Comparison of ENCODE assay signal across 8 cellular contexts in the genomic region with DNA sequence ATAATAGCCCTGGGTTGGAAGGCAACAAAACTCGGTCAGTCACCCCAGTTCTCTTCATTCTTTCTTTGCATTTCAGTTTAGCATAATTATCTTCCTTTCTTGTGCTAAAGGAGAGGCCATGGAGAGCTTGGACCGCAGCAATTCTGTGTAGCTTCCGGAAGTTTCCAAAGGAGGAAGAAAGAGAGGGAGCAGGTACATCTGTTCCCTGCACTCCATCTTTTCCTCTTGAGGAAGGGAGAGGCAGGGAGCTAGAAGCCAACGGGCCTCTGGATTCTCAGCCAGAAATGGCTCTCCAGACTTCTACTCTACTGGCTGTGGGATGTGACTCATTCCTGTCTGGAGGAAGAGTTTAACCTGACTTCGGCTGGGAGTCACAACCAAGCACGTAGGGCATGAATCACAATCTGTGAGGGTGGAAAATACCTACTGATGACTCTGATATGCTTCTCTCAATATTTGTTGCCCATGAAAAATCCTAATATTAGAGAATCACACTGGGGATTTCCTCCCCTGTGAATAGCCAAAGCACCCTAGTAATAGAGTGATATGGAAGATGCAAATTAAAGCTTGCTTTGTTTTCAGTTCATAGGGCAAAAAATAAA. TPM values are rescaled to one million over a fixed set of nuclear protein-coding genes. Genes with fewer than 3 reads are reported as not detected.
DNase-seq lines count a peak whose midpoint lies in the region; ATAC-seq, FAIRE-seq and TF ChIP-seq lines count a peak whose summit lies in the region.

No MANE protein-coding gene starts in this region.

- DNase-seq in AG09309 (ENCODE audit: low read depth) = peak; percentile 87
- DNase-seq in LHCN-M2 (ENCODE audit: low read depth) = peak; percentile 96
- DNase-seq in MCF 10A (ENCODE audit: unreplicated experiment) = peak; percentile 97
- DNase-seq in HepG2 (ENCODE audit: low spot score) = peak; percentile 66
- peak; percentile 27 for DNase-seq in stomach
- no peak for DNase-seq in DMS153 (lab: John Stamatoyannopoulos, UW)

- no peak overlapping the region for H3K9ac ChIP-seq in HepG2 (ENCODE audit: insufficient read depth, low read depth, low read length)

- H3K4me1 ChIP-seq in HepG2 (ENCODE audit: insufficient read depth, low read length) = peaks cover 56% of the 10 kb centered on the region
- peaks cover 17 to 53% (median 44%) of the 10 kb centered on the region in 4 donors for H3K4me1 ChIP-seq in stomach

- peaks cover 36% of the 10 kb centered on the region for H3K4me1 Mint-ChIP-seq in MCF 10A (ENCODE audit: insufficient read depth, unreplicated experiment)

- no peak for TF ChIP-seq POLR2A in HepG2 (IDR thresholded peaks at IDR 0.05; ENCODE audit: insufficient read depth in 1 of 2, low read depth in 2 of 2, low read length in 2 of 2)
- no peak for TF ChIP-seq POLR2A in stomach (IDR thresholded peaks at IDR 0.05)

- H3K36me3 ChIP-seq in HepG2 (replicated peaks in 1 of 2; ENCODE audit: control insufficient read depth in 1 of 2, insufficient read depth in 2 of 2, low read length in 2 of 2) (0 out of 5 replicates have a peak, but pooled peaks cover 0 to 5% of the 10 kb centered on the region in 2 experiments), stomach (no peaks in the 10 kb centered on the region)

- H3K9me3 ChIP-seq in HepG2 (ENCODE audit: low read length) (no peaks in the 10 kb centered on the region), stomach (no peaks in the 10 kb centered on the region)

- H3K9me3 Mint-ChIP-seq in MCF 10A (ENCODE audit: unreplicated experiment) = no peaks in the 10 kb centered on the region

- in situ Hi-C loops in HepG2 (cut with HindIII; ENCODE audit: extremely low pct_ligation_motif_present, low pct_unique_long_range_greater_than_20kb) = no loop called here

- ATAC-seq in GM21390 (IDR thresholded peaks at IDR 0.05; ENCODE audit: unreplicated experiment) = peak; percentile 41
- peak; percentile 59 for ATAC-seq in HepG2
- no peak for ATAC-seq in HG03521 (IDR thresholded peaks at IDR 0.05; ENCODE audit: unreplicated experiment)

- no peak for TF ChIP-seq CTCF in AG09309 (IDR thresholded peaks at IDR 0.05; ENCODE audit: control insufficient read depth, insufficient read depth, low read depth, low read length, missing control alignments)
- TF ChIP-seq CTCF in MCF 10A (IDR thresholded peaks at IDR 0.05; ENCODE audit: unreplicated experiment) = no peak
- no peak for TF ChIP-seq CTCF in HepG2 (CRISPR knock-in tag; IDR thresholded peaks at IDR 0.05)
- no peak for TF ChIP-seq CTCF in stomach (IDR thresholded peaks at IDR 0.05)

- H4K20me1 ChIP-seq in HepG2 (ENCODE audit: insufficient read depth, low read length) = peaks cover 5% of the 10 kb centered on the region; the same call in 1 of the 2 replicates

- CTCF ChIA-PET in MCF 10A (lab: Yijun Ruan, JAX) (interaction anchor here (0.6 to 4.7 kb wide), 6 partner anchors 13 to 513 kb away, joined by 3 to 22 read pairs (median 4); a partner anchor contains a TSS), HepG2 (lab: Yijun Ruan, JAX; ENCODE audit: low intra/inter-chr PET ratio, low total read pairs) (no interaction called here)

- H3K36me3 Mint-ChIP-seq in MCF 10A (ENCODE audit: insufficient read depth, unreplicated experiment) = no peaks in the 10 kb centered on the region

- H3K27me3 Mint-ChIP-seq in MCF 10A (ENCODE audit: insufficient read depth, unreplicated experiment) = no peaks in the 10 kb centered on the region

- H2AFZ ChIP-seq in HepG2 (ENCODE audit: low read length) = no peak overlapping the region

- no peak; a peak in 1 of 4 replicates for TF ChIP-seq EP300 in HepG2 (IDR thresholded peaks at IDR 0.05; ENCODE audit: low read depth in 2 of 2, low read length in 2 of 2)
- TF ChIP-seq EP300 in HepG2 (CRISPR knock-in tag; IDR thresholded peaks at IDR 0.05; ENCODE audit: borderline replicate concordance) = no peak
- peak; percentile 18 for TF ChIP-seq EP300 in stomach (IDR thresholded peaks at IDR 0.05)

- POLR2A ChIA-PET in MCF 10A (lab: Yijun Ruan, JAX) = interaction anchor here (0.6 to 5.9 kb wide), 12 partner anchors 9 to 758 kb away, joined by 3 to 192 read pairs (median 5); a partner anchor contains a TSS
- POLR2A ChIA-PET in HepG2 (lab: Yijun Ruan, JAX) = interaction anchor here (1.8 to 2.4 kb wide), 2 partner anchors 16 to 17 kb away, joined by 8 to 9 read pairs; a partner anchor contains a TSS

- peaks cover 41% of the 10 kb centered on the region for H3K79me2 ChIP-seq in HepG2 (ENCODE audit: insufficient read depth, low read length)

- BruUV-seq in MCF 10A (replicated peaks; lab: Mats Ljungman, UMichigan) = no TSS peak
- no TSS peak for BruUV-seq in HepG2 (replicated peaks; lab: Mats Ljungman, UMichigan)

- intact Hi-C loops in MCF 10A (cut with micrococcal nuclease) (loop anchor here (1.0 kb wide), 1 partner anchor 17 kb away; a partner anchor contains a TSS), HepG2 (cut with micrococcal nuclease; ENCODE audit: unreplicated experiment) (no loop called here), stomach (cut with DNase I; ENCODE audit: low total_unique reads) (no loop called here)

- WGBS in HepG2 (ENCODE audit: low lambda C conversion rate) = 59% methylated on average over 6 of the region's 6 CpGs
- WGBS in stomach, 5 donors = 38 to 57% (median 53%) methylated on average over 6 of the region's 6 CpGs

- no peak for TF ChIP-seq RAD21 in HepG2 (CRISPR knock-in tag; IDR thresholded peaks at IDR 0.05)

- H3K27me3 ChIP-seq in HepG2 (ENCODE audit: control insufficient read depth in 1 of 2, insufficient read depth in 2 of 2, low read length in 2 of 2) = no peaks in the 10 kb centered on the region
- H3K27me3 ChIP-seq in stomach = no peaks in the 10 kb centered on the region

- H3K4me3 ChIP-seq in AG09309 (ENCODE audit: control insufficient read depth, low read depth, low read length) = no peak overlapping the region
- no peak overlapping the region for H3K4me3 ChIP-seq in HepG2 (replicated peaks in 1 of 3; ENCODE audit: insufficient read depth in 1 of 3, low read depth in 2 of 3, low read length in 3 of 3)
- H3K4me3 ChIP-seq in stomach = no peak overlapping the region

- H3K4me2 ChIP-seq in HepG2 (ENCODE audit: low read depth, low read length) = no peak overlapping the region

- H3K27ac Mint-ChIP-seq in MCF 10A (ENCODE audit: low read depth, unreplicated experiment) = peak overlapping the region; percentile 77

- peak overlapping the region; percentile 54 for H3K4me3 Mint-ChIP-seq in MCF 10A (ENCODE audit: unreplicated experiment)

- FAIRE-seq in HepG2 (lab: Jason Lieb, UNC) = no peak

- peak overlapping the region; percentile 67 for H3K27ac ChIP-seq in HepG2 (ENCODE audit: extremely low read length, insufficient read depth, low read length)
- peak overlapping the region; percentile 63 to 85 (median 83) for H3K27ac ChIP-seq in stomach

TF ChIP-seq in HepG2, 621 proteins besides CTCF, POLR2A, EP300 and RAD21 (continues in another document):
- TF ChIP-seq SKI (IDR thresholded peaks at IDR 0.05; ENCODE audit: partially characterized antibody) = peak; percentile 22
- no peak for TF ChIP-seq THAP11 (CRISPR knock-in tag; IDR thresholded peaks at IDR 0.05)
- TF ChIP-seq ZFP90 (CRISPR knock-in tag; IDR thresholded peaks at IDR 0.05; ENCODE audit: borderline replicate concordance) = no peak
- TF ChIP-seq, protein P1, sequence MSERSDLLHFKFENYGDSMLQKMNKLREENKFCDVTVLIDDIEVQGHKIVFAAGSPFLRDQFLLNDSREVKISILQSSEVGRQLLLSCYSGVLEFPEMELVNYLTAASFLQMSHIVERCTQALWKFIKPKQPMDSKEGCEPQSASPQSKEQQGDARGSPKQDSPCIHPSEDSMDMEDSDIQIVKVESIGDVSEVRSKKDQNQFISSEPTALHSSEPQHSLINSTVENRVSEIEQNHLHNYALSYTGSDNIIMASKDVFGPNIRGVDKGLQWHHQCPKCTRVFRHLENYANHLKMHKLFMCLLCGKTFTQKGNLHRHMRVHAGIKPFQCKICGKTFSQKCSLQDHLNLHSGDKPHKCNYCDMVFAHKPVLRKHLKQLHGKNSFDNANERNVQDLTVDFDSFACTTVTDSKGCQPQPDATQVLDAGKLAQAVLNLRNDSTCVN (CRISPR knock-in tag; IDR thresholded peaks at IDR 0.05; ENCODE audit: borderline replicate concordance) = peak; percentile 99
- TF ChIP-seq, protein P2, sequence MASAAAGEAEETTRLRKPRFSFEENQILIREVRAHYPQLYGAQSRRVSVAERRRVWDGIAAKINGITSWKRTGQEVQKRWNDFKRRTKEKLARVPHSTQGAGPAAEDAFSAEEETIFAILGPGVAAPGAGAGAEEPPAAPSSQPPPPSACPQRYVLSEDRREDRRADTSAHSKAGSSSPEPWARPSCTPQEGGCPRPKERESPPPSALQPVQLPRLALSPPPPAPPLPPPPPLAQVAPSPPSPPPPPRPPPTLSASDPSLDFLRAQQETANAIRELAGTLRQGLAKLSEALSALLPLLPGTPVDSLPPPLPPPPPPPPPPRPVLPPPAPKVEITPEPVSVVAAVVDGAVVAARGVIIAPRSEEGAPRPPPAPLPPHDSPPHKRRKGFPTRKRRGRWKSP (CRISPR knock-in tag; IDR thresholded peaks at IDR 0.05) = no peak

RNA-seq across cellular contexts. Expression of a gene that starts 17.0 kb away (rescaled TPM):
- 49.4 and 50.0 TPM in 2 replicates for total RNA-seq in LHCN-M2 (2014; rRNA removed)
- 16.7 TPM for polyA plus RNA-seq in LHCN-M2 (2012)
- 25.4 and 31.8 TPM in 2 replicates for total RNA-seq in MCF 10A (2022)
- total RNA-seq in HepG2 (2016; rRNA removed; fragmentation: Illumina TruSeq; extraction: Trizol) = 45.8 and 57.1 TPM in 2 replicates
- 10.4 and 10.9 TPM in 2 replicates for total RNA-seq in HepG2 (2016; cell fraction: cytosol; rRNA removed; fragmentation: Illumina TruSeq; extraction: Trizol; ENCODE audit: low read depth)
- total RNA-seq in HepG2 (2016; cell fraction: insoluble cytoplasmic fraction; rRNA removed; fragmentation: Illumina TruSeq; extraction: Trizol) = 46.6 and 56.5 TPM in 2 replicates
- 24.2 and 24.6 TPM in 2 replicates for total RNA-seq in HepG2 (2016; cell fraction: membrane; rRNA removed; fragmentation: Illumina TruSeq; extraction: Trizol)
- 64.7 and 71.5 TPM in 2 replicates for total RNA-seq in HepG2 (2016; cell fraction: nucleus; rRNA removed; fragmentation: Illumina TruSeq; extraction: Trizol)
- 30.3 and 37.8 TPM in 2 replicates for polyA plus RNA-seq in HepG2 (2011; rRNA removed)
- polyA plus RNA-seq in HepG2 (2011; cell fraction: cytosol; rRNA removed) = 22.9 and 31.2 TPM in 2 replicates
- polyA plus RNA-seq in HepG2 (2011; cell fraction: nucleus; rRNA removed) = 13.8 and 15.5 TPM in 2 replicates
- polyA plus RNA-seq in HepG2 (2012) = 41.1 and 43.6 TPM in 2 replicates
- 2.1 and 2.3 TPM in 2 replicates for polyA plus RNA-seq in HepG2 (2016; cell fraction: cytosol; fragmentation: Illumina TruSeq; extraction: Trizol; ENCODE audit: low read depth)
- 36.6 and 38.9 TPM in 2 replicates for polyA plus RNA-seq in HepG2 (2016; cell fraction: insoluble cytoplasmic fraction; fragmentation: Illumina TruSeq; extraction: Trizol; ENCODE audit: low read depth)
- 8.9 and 9.1 TPM in 2 replicates for polyA plus RNA-seq in HepG2 (2016; cell fraction: membrane; fragmentation: Illumina TruSeq; extraction: Trizol; ENCODE audit: low read depth)
- polyA plus RNA-seq in HepG2 (2016; cell fraction: nucleus; fragmentation: Illumina TruSeq; extraction: Trizol; ENCODE audit: insufficient read depth, low read depth) = 48.3 and 49.0 TPM in 2 replicates
- 21.5 and 54.3 TPM in 2 replicates for polyA minus RNA-seq in HepG2 (2011; rRNA and poly(A)+ RNA removed; ENCODE audit: low replicate concordance)
- 52.1 and 54.6 TPM in 2 replicates for polyA minus RNA-seq in HepG2 (2011; cell fraction: cytosol; rRNA and poly(A)+ RNA removed)
- 50.3 and 60.4 TPM in 2 replicates for polyA minus RNA-seq in HepG2 (2011; cell fraction: nucleus; rRNA and poly(A)+ RNA removed)
- 10 to 100 TPM in 4 of 5 donors, 1 to 10 TPM in 1; 8.1 to 78.8 (median 43.3) TPM for total RNA-seq in stomach
- 1 to 10 TPM; 4.4 to 7.3 (median 4.7) TPM for polyA plus RNA-seq in stomach
